8 cellular contexts compared by ENCODE assay signal in genomic region chr3:50256978-50257890, GRCh38. TPM values are rescaled to one million over a fixed set of nuclear protein-coding genes. Genes with fewer than 3 reads are reported as not detected.
A peak's percentile ranks its signal among the peaks of the same experiment; 100 is the strongest.
DNase-seq lines count a peak whose midpoint lies in the region; ATAC-seq and TF ChIP-seq lines count a peak whose summit lies in the region.

No MANE protein-coding gene starts in this region.

- peaks cover 42% of the 10 kb centered on the region for H3K36me3 Mint-ChIP-seq in activated CD4-positive, alpha-beta T cell treated with anti-CD3 and anti-CD28 coated beads, Interleukin-2, amount 10 ng/mL, durations not matched to agents 7 days and 5 days (ENCODE audit: low read depth)

- H3K4me3 Mint-ChIP-seq in activated CD4-positive, alpha-beta T cell treated with anti-CD3 and anti-CD28 coated beads, Interleukin-2, amount 10 ng/mL, durations not matched to agents 7 days and 5 days = no peak overlapping the region

- CTCF ChIA-PET in activated CD4-positive, alpha-beta T cell treated with anti-CD3 and anti-CD28 coated beads, Interleukin-2, amount 10 ng/mL, durations not matched to agents 7 days and 5 days (lab: Charles Lee) = interaction anchor here (0.7 to 13.7 kb wide), 7 partner anchors 7 to 63 kb away, joined by 4 to 143 read pairs (median 5); no protein-coding TSS in a partner anchor

- peak overlapping the region in 56 of 59 donors; percentile 53 to 100 (median 100) for H3K27ac ChIP-seq in dorsolateral prefrontal cortex

- no peaks in the 10 kb centered on the region for H3K27me3 Mint-ChIP-seq in activated CD4-positive, alpha-beta T cell treated with anti-CD3 and anti-CD28 coated beads, Interleukin-2, amount 10 ng/mL, durations not matched to agents 7 days and 5 days

- TF ChIP-seq CTCF in dorsolateral prefrontal cortex (IDR thresholded peaks at IDR 0.05 in 54 of 56, conservative IDR thresholded peaks at IDR 0.05 in 2 of 56; ENCODE audit: low read depth in 1 of 56, partially characterized antibody in 56 of 56) (peak in 52 of 56 donors; percentile 9 to 66 (median 46)), retinal pigment epithelial cell (conservative IDR thresholded peaks at IDR 0.05; ENCODE audit: low read depth, low read length) (peak; percentile 69)

- peak overlapping the region; percentile 9 for H3K27ac Mint-ChIP-seq in activated CD4-positive, alpha-beta T cell treated with anti-CD3 and anti-CD28 coated beads, Interleukin-2, amount 10 ng/mL, durations not matched to agents 7 days and 5 days

- no peaks in the 10 kb centered on the region for H3K27me3 ChIP-seq in dorsolateral prefrontal cortex

- H3K4me1 Mint-ChIP-seq in activated CD4-positive, alpha-beta T cell treated with anti-CD3 and anti-CD28 coated beads, Interleukin-2, amount 10 ng/mL, durations not matched to agents 7 days and 5 days = peaks cover 9% of the 10 kb centered on the region

- H3K4me3 ChIP-seq in dorsolateral prefrontal cortex (peak overlapping the region in 1 of 59 donors; percentile 2), retinal pigment epithelial cell (ENCODE audit: low read length) (no peak overlapping the region)

- no peak for ATAC-seq in GM19397 (IDR thresholded peaks at IDR 0.05; ENCODE audit: unreplicated experiment)

- intact Hi-C loops in dorsolateral prefrontal cortex (cut with DNase I) = no loop called here

- POLR2A ChIA-PET in activated CD4-positive, alpha-beta T cell treated with anti-CD3 and anti-CD28 coated beads, Interleukin-2, amount 10 ng/mL, durations not matched to agents 7 days and 5 days (lab: Charles Lee) = no interaction called here

- no peaks in the 10 kb centered on the region for H3K9me3 Mint-ChIP-seq in activated CD4-positive, alpha-beta T cell treated with anti-CD3 and anti-CD28 coated beads, Interleukin-2, amount 10 ng/mL, durations not matched to agents 7 days and 5 days

- peak; percentile 51 for DNase-seq in activated CD4-positive, alpha-beta T cell treated with anti-CD3 and anti-CD28 coated beads, Interleukin-2, amount 10 ng/mL, durations not matched to agents 7 days and 5 days
- DNase-seq in activated CD4-positive, alpha-beta T cell treated with anti-CD3 and anti-CD28 coated beads, Interleukin-2, amount 50 U/mL, for 4 hours = no peak
- DNase-seq in OCI-M2 (lab: John Stamatoyannopoulos, UW; ENCODE audit: unreplicated experiment) (peak; percentile 6), dorsolateral prefrontal cortex (no peak), retinal pigment epithelial cell (ENCODE audit: low read depth) (no peak), NCI-H1105 treated with DMSO at 0.1 percent for 48 hours (lab: John Stamatoyannopoulos, UW) (no peak)
- DNase-seq in activated CD4-positive, CD25-positive, alpha-beta regulatory T cell (lab: John Stamatoyannopoulos, UW) = no peak

RNA-seq across cellular contexts. Expression of gene SEMA3B, which starts 11.7 kb away (rescaled TPM):
- total RNA-seq in activated CD4-positive, alpha-beta T cell treated with anti-CD3 and anti-CD28 coated beads, Interleukin-2, amount 10 ng/mL, durations not matched to agents 7 days and 5 days = under 1 TPM; 0.37 to 0.60 TPM
- total RNA-seq in dorsolateral prefrontal cortex = 100 to 1,000 TPM in 85 of 120 experiments, 10 to 100 TPM in 35; 36.0 to 486 (median 135) TPM

RNA-seq across cellular contexts. Expression of gene GNAI2, which starts 21.2 kb away (rescaled TPM):
- total RNA-seq in activated CD4-positive, alpha-beta T cell treated with anti-CD3 and anti-CD28 coated beads, Interleukin-2, amount 10 ng/mL, durations not matched to agents 7 days and 5 days = 100 to 1,000 TPM; 489 to 524 TPM
- 100 to 1,000 TPM; 117 to 240 (median 161) TPM for total RNA-seq in dorsolateral prefrontal cortex

RNA-seq across cellular contexts. Expression of gene LSMEM2, which starts 21.7 kb away (rescaled TPM):
- not detected for total RNA-seq in activated CD4-positive, alpha-beta T cell treated with anti-CD3 and anti-CD28 coated beads, Interleukin-2, amount 10 ng/mL, durations not matched to agents 7 days and 5 days
- total RNA-seq in dorsolateral prefrontal cortex = 1 to 10 TPM in 95 of 120 experiments, under 1 TPM in 23, not detected in 2; 0.31 to 7.4 (median 1.7) TPM

RNA-seq across cellular contexts. Expression of gene IFRD2, which starts 35.0 kb away (rescaled TPM):
- total RNA-seq in activated CD4-positive, alpha-beta T cell treated with anti-CD3 and anti-CD28 coated beads, Interleukin-2, amount 10 ng/mL, durations not matched to agents 7 days and 5 days = 10 to 100 TPM; 59.4 to 66.0 TPM
- total RNA-seq in dorsolateral prefrontal cortex = 10 to 100 TPM; 15.0 to 46.2 (median 28.8) TPM

RNA-seq across cellular contexts. Expression of gene HYAL3, which starts 42.0 kb away (rescaled TPM):
- 10 to 100 TPM in 1 of 2 experiments, 1 to 10 TPM in 1; 9.2 to 10.9 TPM for total RNA-seq in activated CD4-positive, alpha-beta T cell treated with anti-CD3 and anti-CD28 coated beads, Interleukin-2, amount 10 ng/mL, durations not matched to agents 7 days and 5 days
- 10 to 100 TPM in 25 of 120 experiments, 1 to 10 TPM in 95; 3.0 to 14.8 (median 8.4) TPM for total RNA-seq in dorsolateral prefrontal cortex

Comparison
In these comparisons a context has a peak if more than half of its experiments do, and no peak if none do; other contexts are left out.
1. DNase-seq: peak in activated CD4-positive, alpha-beta T cell treated with anti-CD3 and anti-CD28 coated beads, Interleukin-2, amount 10 ng/mL, durations not matched to agents 7 days and 5 days (single experiment) and OCI-M2 (single experiment); none in activated CD4-positive, alpha-beta T cell treated with anti-CD3 and anti-CD28 coated beads, Interleukin-2, amount 50 U/mL, for 4 hours (0 of 2), dorsolateral prefrontal cortex (0 of 10), retinal pigment epithelial cell (single experiment), activated CD4-positive, CD25-positive, alpha-beta regulatory T cell (0 of 4) and NCI-H1105 treated with DMSO at 0.1 percent for 48 hours (single experiment).
2. RNA of gene SEMA3B, which starts 11.7 kb away (total RNA-seq): 36.0 to 486 TPM in dorsolateral prefrontal cortex; 0.37 to 0.60 TPM in activated CD4-positive, alpha-beta T cell treated with anti-CD3 and anti-CD28 coated beads, Interleukin-2, amount 10 ng/mL, durations not matched to agents 7 days and 5 days; every median in the first group is over 10 times any median in the second.